24 cellular contexts compared by ENCODE assay signal in the genomic region with DNA sequence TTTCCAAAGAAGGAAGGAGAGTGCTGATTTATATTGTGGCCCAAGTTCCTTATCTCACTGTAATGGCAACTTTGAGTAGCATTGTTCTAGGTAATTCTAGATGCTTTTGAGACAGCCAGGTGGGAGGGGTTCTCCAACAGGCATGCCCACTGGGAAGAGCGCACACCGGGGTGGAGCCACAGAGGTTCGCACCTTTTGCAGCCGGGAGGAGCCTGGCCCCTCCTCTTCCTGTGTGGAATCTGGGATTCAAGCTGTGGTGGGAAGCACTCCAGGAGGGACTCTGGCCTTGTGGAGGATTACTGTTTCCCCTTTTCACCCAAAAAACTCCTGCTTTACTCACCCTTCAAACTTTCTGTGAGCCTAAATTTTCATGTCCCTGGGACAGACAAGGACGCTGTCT.
"Had no signal": no experiment of that assay in that cellular context is flagged by ENCODE, and none has a peak within 500 bp of the region (broad histone marks: within the 10 kb centered on the region; RNA-seq: fewer than 3 reads in every experiment).

No MANE protein-coding gene starts in this region.

- H3K4me3 Mint-ChIP-seq: activated CD4-positive, alpha-beta memory T cell treated with anti-CD3 and anti-CD28 coated beads, Interleukin-2, amount 10 ng/mL, durations not matched to agents 7 days and 5 days; activated CD4-positive, alpha-beta T cell treated with anti-CD3 and anti-CD28 coated beads for 36 hours; activated naive CD4-positive, alpha-beta T cell treated with anti-CD3 and anti-CD28 coated beads, Interleukin-2, amount 10 ng/mL, durations not matched to agents 7 days and 5 days; activated naive CD8-positive, alpha-beta T cell treated with anti-CD3 and anti-CD28 coated beads for 36 hours; activated T-cell treated with anti-CD3 and anti-CD28 coated beads, Interleukin-2, amount 50 U/mL, for 72 hours; T-helper 17 cell had no signal

- H3K36me3 ChIP-seq: brain microvascular endothelial cell had no signal

- ATAC-seq: activated CD4-positive, alpha-beta T cell treated with anti-CD3 and anti-CD28 coated beads for 36 hours; activated T-cell treated with anti-CD3 and anti-CD28 coated beads, Interleukin-2, amount 50 U/mL, for 72 hours; T-helper 17 cell had no signal

- H3K27ac ChIP-seq: brain microvascular endothelial cell had no signal

- H3K9me3 Mint-ChIP-seq: activated CD4-positive, alpha-beta memory T cell treated with anti-CD3 and anti-CD28 coated beads, Interleukin-2, amount 10 ng/mL, durations not matched to agents 7 days and 5 days; activated naive CD4-positive, alpha-beta T cell treated with anti-CD3 and anti-CD28 coated beads, Interleukin-2, amount 10 ng/mL, durations not matched to agents 7 days and 5 days; activated naive CD8-positive, alpha-beta T cell treated with anti-CD3 and anti-CD28 coated beads for 36 hours; activated T-cell treated with anti-CD3 and anti-CD28 coated beads, Interleukin-2, amount 50 U/mL, for 72 hours; activated T-helper 2 cell treated with anti-CD3 and anti-CD28 coated beads, Interferon-gamma antibody, Interleukin-2, Interleukin-4, amounts not matched to agents 10 μg/mL and 5 μg/mL and 100 μg/mL, durations not matched to agents 14 hours and 24 hours and 36 hours had no signal

- H3K27me3 ChIP-seq: brain microvascular endothelial cell had no signal

- H3K27ac Mint-ChIP-seq: activated CD4-positive, alpha-beta memory T cell treated with anti-CD3 and anti-CD28 coated beads, Interleukin-2, amount 10 ng/mL, durations not matched to agents 7 days and 5 days; activated CD4-positive, alpha-beta T cell treated with anti-CD3 and anti-CD28 coated beads for 36 hours; activated naive CD4-positive, alpha-beta T cell treated with anti-CD3 and anti-CD28 coated beads, Interleukin-2, amount 10 ng/mL, durations not matched to agents 7 days and 5 days; activated naive CD8-positive, alpha-beta T cell treated with anti-CD3 and anti-CD28 coated beads for 36 hours; activated T-cell treated with anti-CD3 and anti-CD28 coated beads, Interleukin-2, amount 50 U/mL, for 72 hours; activated T-helper 2 cell treated with anti-CD3 and anti-CD28 coated beads, Interferon-gamma antibody, Interleukin-2, Interleukin-4, amounts not matched to agents 10 μg/mL and 5 μg/mL and 100 μg/mL, durations not matched to agents 14 hours and 24 hours and 36 hours; T-helper 17 cell had no signal

- H3K36me3 Mint-ChIP-seq: activated naive CD4-positive, alpha-beta T cell treated with anti-CD3 and anti-CD28 coated beads, Interleukin-2, amount 10 ng/mL, durations not matched to agents 7 days and 5 days; activated naive CD8-positive, alpha-beta T cell treated with anti-CD3 and anti-CD28 coated beads for 36 hours had no signal

- DNase-seq: activated CD4-positive, alpha-beta memory T cell treated with anti-CD3 and anti-CD28 coated beads, Interleukin-2, amount 10 ng/mL, durations not matched to agents 7 days and 5 days; activated CD4-positive, alpha-beta T cell treated with anti-CD3 and anti-CD28 coated beads for 36 hours; activated CD4-positive, alpha-beta T cell treated with anti-CD3 and anti-CD28 coated beads, Interleukin-2, amount 50 U/mL, for 1 hour; activated CD4-positive, CD25-positive, alpha-beta regulatory T cell; activated gamma-delta T cell treated with Interleukin-2 at 50 U/mL for 16 hours; activated naive CD4-positive, alpha-beta T cell treated with anti-CD3 and anti-CD28 coated beads, Interleukin-2, amount 10 ng/mL, durations not matched to agents 7 days and 5 days; activated naive CD8-positive, alpha-beta T cell treated with anti-CD3 and anti-CD28 coated beads for 36 hours; activated T-cell treated with anti-CD3 and anti-CD28 coated beads for 4 hours; activated T-cell treated with anti-CD3 and anti-CD28 coated beads, Interleukin-2, amount 50 U/mL, for 72 hours; brain microvascular endothelial cell; cerebellar nuclear complex; MM.1S; NCI-H1105 treated with DMSO at 0.1 percent for 48 hours; NCI-H1436 treated with DMSO at 0.1 percent for 48 hours; NCI-H187; NCI-H2081; NCI-H2171 treated with DMSO at 0.1 percent for 48 hours; NCI-H226; NCI-H526; NCI-H82; SIG-M5; T-helper 17 cell; T-helper 9 cell had no signal
